Comparison of ENCODE assay signal across 19 cellular contexts in genomic region chr3:108835101-108835500, GRCh38. TPM values are rescaled to one million over a fixed set of nuclear protein-coding genes. Genes with fewer than 3 reads are reported as not detected.
A peak's percentile ranks its signal among the peaks of the same experiment; 100 is the strongest.
DNase-seq lines count a peak whose midpoint lies in the region; ATAC-seq and TF ChIP-seq lines count a peak whose summit lies in the region.
"Had no signal": no experiment of that assay in that cellular context is flagged by ENCODE, and none has a peak within 500 bp of the region (broad histone marks: within the 10 kb centered on the region; RNA-seq: fewer than 3 reads in every experiment).

No MANE protein-coding gene starts in this region.

- no peaks in the 10 kb centered on the region for H3K9me3 ChIP-seq in lung (ENCODE audit: control insufficient read depth in 2 of 2, insufficient read depth in 1 of 2, low read length in 1 of 2)
- H3K9me3 ChIP-seq: colonic mucosa, SJSA1, thyroid gland had no signal

- H3K27ac ChIP-seq in lung (ENCODE audit: low read depth in 1 of 2, low read length in 1 of 2), result no peak overlapping the region
- H3K27ac ChIP-seq: 22Rv1, colonic mucosa, neural progenitor cell, SJSA1, thyroid gland, VCaP had no signal

- H3K27me3 ChIP-seq in lung (ENCODE audit: control insufficient read depth, insufficient read depth), result no peaks in the 10 kb centered on the region
- H3K27me3 ChIP-seq: colonic mucosa, neural progenitor cell, SJSA1, thyroid gland had no signal

- H3K4me3 ChIP-seq in lung, result no peak overlapping the region
- H3K4me3 ChIP-seq: colonic mucosa, neural progenitor cell, SJSA1, thyroid gland had no signal

- H3K36me3 ChIP-seq in lung (ENCODE audit: control insufficient read depth in 2 of 2, insufficient read depth in 2 of 2, low read length in 2 of 2), result no peaks in the 10 kb centered on the region
- H3K36me3 ChIP-seq: colonic mucosa, neural progenitor cell, SJSA1, thyroid gland had no signal

- 51 to 76% methylated on average over 2 of the region's 2 CpGs for WGBS in lung, 2 donors

- no peaks in the 10 kb centered on the region for H3K4me1 ChIP-seq in lung (ENCODE audit: control insufficient read depth in 2 of 2, insufficient read depth in 2 of 2, low read length in 2 of 2)
- H3K4me1 ChIP-seq: colonic mucosa, neural progenitor cell, SJSA1, thyroid gland had no signal

- no peak for TF ChIP-seq CTCF in lung (IDR thresholded peaks at IDR 0.05; ENCODE audit: control extremely low read depth, extremely low read depth)

- peak; percentile 21 for DNase-seq in activated CD4-positive, CD25-positive, alpha-beta regulatory T cell treated with anti-CD3 and anti-CD28 coated beads, Interleukin-2, amount 50 U/mL, for 16 hours (ENCODE audit: low read depth, low spot score)
- no peak for DNase-seq in activated CD4-positive, CD25-positive, alpha-beta regulatory T cell treated with anti-CD3 and anti-CD28 coated beads, Interleukin-2, amount 50 U/mL, for 72 hours
- peak; percentile 26 for DNase-seq in activated CD8-positive, alpha-beta memory T cell treated with anti-CD3 and anti-CD28 coated beads, Interleukin-2, amount 50 U/mL, for 4 hours
- DNase-seq in lung (ENCODE audit: low spot score) (no peak), COLO668 (lab: John Stamatoyannopoulos, UW; ENCODE audit: unreplicated experiment) (no peak), NCI-H446 treated with DMSO at 0.1 percent for 48 hours (lab: John Stamatoyannopoulos, UW) (no peak), dedifferentiated amniotic fluid mesenchymal stem cell (ENCODE audit: extremely low spot score) (no peak)
- DNase-seq: amniotic stem cell, colonic mucosa, HFFc6, left ventricle myocardium superior, thyroid gland had no signal

- ATAC-seq in GM19351 (IDR thresholded peaks at IDR 0.05; ENCODE audit: unreplicated experiment) (peak; percentile 90), lung (ENCODE audit: insufficient read depth, low FRiP score) (peak; percentile 66)
- ATAC-seq: left ventricle myocardium superior had no signal

RNA-seq across cellular contexts. Expression of gene TRAT1, which starts 12.5 kb away (rescaled TPM):
- total RNA-seq in lung, result 1 to 10 TPM in 1 of 2 donors, under 1 TPM in 1; 0.40 to 2.4 TPM
- under 1 TPM; 0.22 to 0.53 TPM for polyA plus RNA-seq in lung
- total RNA-seq: fibroblast of lung, HFFc6, left ventricle myocardium superior, M059J, SJSA1 had no signal
- polyA plus RNA-seq: fibroblast of lung had no signal

Comparison
In these comparisons a context has a peak if more than half of its experiments do, and no peak if none do; other contexts are left out.
1. DNase-seq: peak in activated CD4-positive, CD25-positive, alpha-beta regulatory T cell treated with anti-CD3 and anti-CD28 coated beads, Interleukin-2, amount 50 U/mL, for 16 hours (single experiment) and activated CD8-positive, alpha-beta memory T cell treated with anti-CD3 and anti-CD28 coated beads, Interleukin-2, amount 50 U/mL, for 4 hours (single experiment); none in activated CD4-positive, CD25-positive, alpha-beta regulatory T cell treated with anti-CD3 and anti-CD28 coated beads, Interleukin-2, amount 50 U/mL, for 72 hours (single experiment), lung (single experiment), COLO668 (single experiment), NCI-H446 treated with DMSO at 0.1 percent for 48 hours (single experiment) and dedifferentiated amniotic fluid mesenchymal stem cell (single experiment).